In genomic region chr10:68099736-68100135, GRCh38 we compare ENCODE assay signal across 22 cellular contexts. TPM values are rescaled to one million over a fixed set of nuclear protein-coding genes. Genes with fewer than 3 reads are reported as not detected.
DNase-seq lines count a peak whose midpoint lies in the region; ATAC-seq lines count a peak whose summit lies in the region.
"Had no signal": no experiment of that assay in that cellular context is flagged by ENCODE, and none has a peak within 500 bp of the region (broad histone marks: within the 10 kb centered on the region; RNA-seq: fewer than 3 reads in every experiment).

No MANE protein-coding gene starts in this region.

- DNase-seq in AG20443 (ENCODE audit: low spot score) (peak; percentile 65), HT1080 (ENCODE audit: low read depth) (peak; percentile 35), astrocyte of the hippocampus (ENCODE audit: low read depth, low spot score) (peak; percentile 59), kidney tubule cell (ENCODE audit: low spot score) (peak; percentile 18)
- DNase-seq in stimulated activated naive CD4-positive, alpha-beta T cell (lab: John Stamatoyannopoulos, UW): no peak
- DNase-seq: activated effector memory CD4-positive, alpha-beta T cell treated with Interleukin-2 at 50 U/mL for 16 hours; dermis blood vessel endothelial cell; hippocampal formation; kidney glomerular epithelial cell; mucosa of descending colon; NCI-H446 treated with DMSO at 0.1 percent for 48 hours; nucleus accumbens; SHP77 treated with DMSO at 0.1 percent for 48 hours; stimulated activated CD4-positive, alpha-beta T cell treated with anti-CD3 and anti-CD28 coated beads, Interleukin-4, amount 100 ng/mL, for 24 hours; stimulated activated CD8-positive, alpha-beta memory T cell treated with anti-CD3 and anti-CD28 coated beads, Interleukin-4, amount 100 ng/mL, for 48 hours; testis had no signal

- ATAC-seq in GM21447 (IDR thresholded peaks at IDR 0.05; ENCODE audit: unreplicated experiment) (no peak), HG03342 (IDR thresholded peaks at IDR 0.05; ENCODE audit: unreplicated experiment) (no peak), GM18909 (IDR thresholded peaks at IDR 0.05; ENCODE audit: poor library complexity, unreplicated experiment) (no peak)
- ATAC-seq: activated CD4-positive, CD25-positive, alpha-beta regulatory T cell treated with anti-CD3 and anti-CD28 coated beads, Interleukin-2, amount 50 U/mL, for 24 hours; mucosa of descending colon; sciatic nerve had no signal

RNA-seq across cellular contexts. Expression of gene MYPN, which starts 9.6 kb away (rescaled TPM):
- 3.6 and 3.9 TPM in 2 replicates for total RNA-seq in HT1080 (2014; rRNA removed; shearing (Covaris generic))
- 1.3 and 1.9 TPM in 2 replicates for polyA plus RNA-seq in HT1080 (2015; cell fraction: cytosol; rRNA removed)
- 3.3 and 4.2 TPM in 2 replicates for polyA plus RNA-seq in HT1080 (2015; cell fraction: nucleus; rRNA removed)
- total RNA-seq: dermis blood vessel endothelial cell; T-helper 2 cell treated with Interferon-gamma antibody and Interleukin-4, amounts not matched to agents 100 ng/mL and 5 ng/mL, for 36 hours had no signal

RNA-seq across cellular contexts. Expression of gene HERC4, which starts 24.7 kb away (rescaled TPM):
- 24.8 and 30.4 TPM in 2 replicates for total RNA-seq in HT1080 (2014; rRNA removed; shearing (Covaris generic))
- 35.0 and 39.3 TPM in 2 replicates for polyA plus RNA-seq in HT1080 (2015; cell fraction: cytosol; rRNA removed)
- 124 and 141 TPM in 2 replicates for polyA plus RNA-seq in HT1080 (2015; cell fraction: nucleus; rRNA removed)

Comparison
In these comparisons a context has a peak if more than half of its experiments do, and no peak if none do; other contexts are left out.
1. DNase-seq: peak in AG20443 (single experiment), HT1080 (single experiment), astrocyte of the hippocampus (single experiment) and kidney tubule cell (single experiment); none in stimulated activated naive CD4-positive, alpha-beta T cell (0 of 6).